10 cellular contexts compared by ENCODE assay signal in genomic region chr4:113328514-113328913, GRCh38.
A peak's percentile ranks its signal among the peaks of the same experiment; 100 is the strongest.
DNase-seq lines count a peak whose midpoint lies in the region; ATAC-seq, FAIRE-seq and TF ChIP-seq lines count a peak whose summit lies in the region.
"Had no signal": no experiment of that assay in that cellular context is flagged by ENCODE, and none has a peak within 500 bp of the region (broad histone marks: within the 10 kb centered on the region; RNA-seq: fewer than 3 reads in every experiment).

No MANE protein-coding gene starts in this region.

- H2BK5ac ChIP-seq in mesendoderm (ENCODE audit: low read length): no peak overlapping the region

- no peak overlapping the region for H2BK15ac ChIP-seq in mesendoderm (replicated peaks; ENCODE audit: low read depth)

- TF ChIP-seq CTCF in GM12865 (IDR thresholded peaks at IDR 0.05; ENCODE audit: insufficient read depth, low read depth, low read length, missing control alignments) (peak; percentile 39), K562 (IDR thresholded peaks at IDR 0.05 in 2 of 3, conservative IDR thresholded peaks at IDR 0.05 in 1 of 3; ENCODE audit: insufficient read depth in 2 of 3, low read depth in 1 of 3, low read length in 3 of 3) (peak; percentile 36 to 48 (median 37)), sigmoid colon (IDR thresholded peaks at IDR 0.05) (peak in 1 of 4 experiments; percentile 30)

- no peak overlapping the region for H2AK5ac ChIP-seq in mesendoderm (ENCODE audit: low read length)

- TF ChIP-seq POLR2A in K562 (conservative IDR thresholded peaks at IDR 0.05) (no peak), sigmoid colon (IDR thresholded peaks at IDR 0.05) (no peak)

- no peak overlapping the region for H3K9ac ChIP-seq in K562 (ENCODE audit: insufficient read depth in 1 of 2, low read depth in 2 of 2, low read length in 2 of 2)
- H3K9ac ChIP-seq in mesendoderm (ENCODE audit: low read length): no peak overlapping the region

- no peak for TF ChIP-seq EP300 in K562 (IDR thresholded peaks at IDR 0.05; ENCODE audit: low read length)
- no peak for TF ChIP-seq EP300 in sigmoid colon (IDR thresholded peaks at IDR 0.05)

- H3K4me1 ChIP-seq in K562 (replicated peaks in 1 of 2; ENCODE audit: control insufficient read depth in 2 of 2, insufficient read depth in 2 of 2, low read length in 2 of 2) (no peaks in the 10 kb centered on the region), mesendoderm (ENCODE audit: control insufficient read depth, low read depth, low read length) (no peaks in the 10 kb centered on the region), sigmoid colon (peaks cover 0 to 18% (median 9%) of the 10 kb centered on the region in 4 donors)

- no peak overlapping the region for H3K18ac ChIP-seq in mesendoderm (ENCODE audit: low read length)

- no TSS peak for BruUV-seq in K562 (replicated peaks; lab: Mats Ljungman, UMichigan)

- H4K5ac ChIP-seq in mesendoderm (ENCODE audit: low read length): no peak overlapping the region

- DNase-seq in GM12865 (ENCODE audit: low read depth): peak; percentile 12
- DNase-seq in K562 (ENCODE audit: extremely low read depth in 1 of 4, low spot score in 3 of 4): peak; percentile 16 to 36 (median 32)
- peak; percentile 69 for DNase-seq in mesendoderm
- no peak for DNase-seq in activated effector memory CD4-positive, alpha-beta T cell treated with anti-CD3 and anti-CD28 coated beads, Interleukin-2, amount 50 U/mL, for 16 hours
- no peak for DNase-seq in NK-92 treated with Interleukin-12 subunit alpha and Interleukin-12 subunit beta, amount 100 ng/mL, for 24 hours (lab: John Stamatoyannopoulos, UW)
- DNase-seq in sigmoid colon: no peak
- DNase-seq: small intestine had no signal

- H3K4me3 ChIP-seq in GM12865 (ENCODE audit: low read depth, low read length) (no peak overlapping the region), K562 (no peak overlapping the region), mesendoderm (ENCODE audit: low read length) (no peak overlapping the region), sigmoid colon (no peak overlapping the region)

- H3K9me3 ChIP-seq in K562 (replicated peaks; ENCODE audit: control insufficient read depth, insufficient read depth, low read depth, low read length): no peaks in the 10 kb centered on the region
- H3K9me3 ChIP-seq in sigmoid colon: no peaks in the 10 kb centered on the region

- no peak for TF ChIP-seq RAD21 in K562 (CRISPR knock-in tag; conservative IDR thresholded peaks at IDR 0.05 in 1 of 2, IDR thresholded peaks at IDR 0.05 in 1 of 2)

- POLR2A ChIA-PET in K562 (lab: Yijun Ruan, JAX): no interaction called here

- no peak overlapping the region for H3K4me2 ChIP-seq in K562 (ENCODE audit: insufficient read depth, low read length)
- H3K4me2 ChIP-seq in mesendoderm (ENCODE audit: low read length): no peak overlapping the region

- no peak overlapping the region for H3K23ac ChIP-seq in mesendoderm (ENCODE audit: low read length)

- 4% methylated on average over 3 of the region's 3 CpGs for WGBS in K562 (ENCODE audit: insufficient coverage, low coverage, missing lambda C conversion rate)
- WGBS in mesendoderm (ENCODE audit: extremely low coverage, insufficient coverage, low lambda C conversion rate): no CpG with 5 or more reads among the region's 3 CpGs
- WGBS in sigmoid colon, 2 donors: 96 to 97% methylated on average over 3 of the region's 3 CpGs

- H2AFZ ChIP-seq in K562 (ENCODE audit: low read depth, low read length): no peak overlapping the region

- H3K4ac ChIP-seq in mesendoderm (ENCODE audit: low read depth, low read length): no peak overlapping the region

- no peak overlapping the region for H3K27ac ChIP-seq in K562 (ENCODE audit: extremely low read depth, low read depth, low read length)
- no peak overlapping the region for H3K27ac ChIP-seq in mesendoderm (ENCODE audit: low read depth, low read length)
- H3K27ac ChIP-seq in sigmoid colon: peak overlapping the region in 1 of 4 donors; percentile 60

- H3K79me1 ChIP-seq in mesendoderm (ENCODE audit: low read length): no peaks in the 10 kb centered on the region

- no peaks in the 10 kb centered on the region for H3K36me3 ChIP-seq in K562 (ENCODE audit: control insufficient read depth, insufficient read depth, low read length)
- H3K36me3 ChIP-seq in mesendoderm (ENCODE audit: control insufficient read depth, insufficient read depth, low read length): no peaks in the 10 kb centered on the region
- H3K36me3 ChIP-seq in sigmoid colon: peaks cover 0 to 29% (median 0%) of the 10 kb centered on the region in 4 donors

- peak; percentile 57 for ATAC-seq in HG03378 (IDR thresholded peaks at IDR 0.05; ENCODE audit: unreplicated experiment)
- ATAC-seq in K562: peak; percentile 82
- ATAC-seq in GM21576 (IDR thresholded peaks at IDR 0.05; ENCODE audit: unreplicated experiment): no peak
- ATAC-seq: activated T-helper 17 cell treated with anti-CD3 and anti-CD28 coated beads, Interleukin-2, amount 50 U/mL, for 72 hours had no signal

- no peak overlapping the region for H2BK120ac ChIP-seq in mesendoderm (ENCODE audit: low read depth, low read length)

- FAIRE-seq in K562 (lab: Jason Lieb, UNC): no peak
- FAIRE-seq: small intestine had no signal

- in situ Hi-C loops in K562 (cut with MboI): no loop called here

- intact Hi-C loops in K562 (cut with micrococcal nuclease) (no loop called here), sigmoid colon (cut with DNase I) (no loop called here)

- CTCF ChIA-PET in K562 (lab: Yijun Ruan, JAX; ENCODE audit: low intra/inter-chr PET ratio): no interaction called here

- H4K8ac ChIP-seq in mesendoderm (ENCODE audit: low read depth, low read length): no peak overlapping the region

- no peaks in the 10 kb centered on the region for H4K20me1 ChIP-seq in K562 (replicated peaks; ENCODE audit: control insufficient read depth, insufficient read depth, low read length)

- H3K79me2 ChIP-seq in K562 (ENCODE audit: control insufficient read depth, insufficient read depth, low read length) (no peaks in the 10 kb centered on the region), mesendoderm (ENCODE audit: control insufficient read depth, insufficient read depth, low read length) (no peaks in the 10 kb centered on the region)

- H3K56ac ChIP-seq in mesendoderm (ENCODE audit: low read length): no peak overlapping the region

- no peaks in the 10 kb centered on the region for H3K9me1 ChIP-seq in K562 (ENCODE audit: control insufficient read depth, insufficient read depth, low read length)

- H3K27me3 ChIP-seq in K562 (ENCODE audit: control insufficient read depth in 2 of 2, insufficient read depth in 2 of 2, low read length in 2 of 2): no peaks in the 10 kb centered on the region
- H3K27me3 ChIP-seq in mesendoderm (ENCODE audit: insufficient read depth, low read length, poor library complexity): no peaks in the 10 kb centered on the region
- no peaks in the 10 kb centered on the region for H3K27me3 ChIP-seq in sigmoid colon

TF ChIP-seq in K562, 482 proteins besides CTCF, POLR2A, EP300 and RAD21:
- TF ChIP-seq, protein P1, sequence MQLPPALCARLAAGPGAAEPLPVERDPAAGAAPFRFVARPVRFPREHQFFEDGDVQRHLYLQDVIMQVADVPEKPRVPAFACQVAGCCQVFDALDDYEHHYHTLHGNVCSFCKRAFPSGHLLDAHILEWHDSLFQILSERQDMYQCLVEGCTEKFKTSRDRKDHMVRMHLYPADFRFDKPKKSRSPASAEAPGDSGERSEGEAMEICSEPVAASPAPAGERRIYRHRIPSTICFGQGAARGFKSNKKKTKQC (CRISPR knock-in tag; IDR thresholded peaks at IDR 0.05): no peak

Comparison
In these comparisons a context has a peak if more than half of its experiments do, and no peak if none do; other contexts are left out.
1. DNase-seq: peak in GM12865 (single experiment), K562 (4 of 4) and mesendoderm (single experiment); none in activated effector memory CD4-positive, alpha-beta T cell treated with anti-CD3 and anti-CD28 coated beads, Interleukin-2, amount 50 U/mL, for 16 hours (single experiment), NK-92 treated with Interleukin-12 subunit alpha and Interleukin-12 subunit beta, amount 100 ng/mL, for 24 hours (single experiment) and sigmoid colon (single experiment).